Comparison of ENCODE assay signal across 1 cellular context in genomic region chr10:27258492-27258837, GRCh38.
TF ChIP-seq lines count a peak whose summit lies in the region.

No MANE protein-coding gene starts in this region.

TF ChIP-seq in GM12878, 131 proteins besides CTCF, POLR2A, EP300 and RAD21 (continued from another document):
- TF ChIP-seq ZNF592 (IDR thresholded peaks at IDR 0.05) = no peak
- TF ChIP-seq MXI1 (IDR thresholded peaks at IDR 0.05; ENCODE audit: low read depth, low read length) = no peak
- TF ChIP-seq DPF2 (IDR thresholded peaks at IDR 0.05) = no peak
- no peak for TF ChIP-seq ZZZ3 (IDR thresholded peaks at IDR 0.05; ENCODE audit: control insufficient read depth, insufficient read length, low read depth)
- TF ChIP-seq TCF3 (IDR thresholded peaks at IDR 0.05; ENCODE audit: borderline replicate concordance, insufficient read depth, low read depth, low read length) = no peak
- no peak for TF ChIP-seq SIX5 (IDR thresholded peaks at IDR 0.05; ENCODE audit: low read depth, low read length, severe bottlenecking)
- TF ChIP-seq CREB1 (IDR thresholded peaks at IDR 0.05; ENCODE audit: low read depth) = no peak
- TF ChIP-seq PKNOX1 (IDR thresholded peaks at IDR 0.05) = no peak
- no peak for TF ChIP-seq TAF1 (IDR thresholded peaks at IDR 0.05; ENCODE audit: borderline replicate concordance, low read depth, low read length)
TF ChIP-seq in GM12878: peak in this region for 0.
